ENCODE assay signal across 7 cellular contexts in the genomic region with DNA sequence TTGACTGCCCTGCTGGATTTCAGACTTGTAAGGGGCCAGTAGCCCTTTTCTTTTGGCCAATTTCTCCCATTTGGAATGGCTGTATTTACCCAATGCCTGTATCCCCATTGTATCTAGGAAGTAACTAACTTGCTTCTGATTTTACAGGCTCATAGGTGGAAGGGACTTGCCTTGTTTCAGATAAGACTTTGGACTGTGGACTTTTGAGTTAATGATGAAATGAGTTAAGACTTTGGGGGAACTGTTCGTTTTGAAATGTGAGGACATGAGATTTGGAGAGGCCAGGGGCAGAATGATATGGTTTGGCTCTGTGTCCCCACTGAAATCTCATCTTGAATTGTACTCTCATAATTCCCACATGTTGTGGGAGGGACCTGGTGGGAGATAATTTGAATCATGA. TPM values are rescaled to one million over a fixed set of nuclear protein-coding genes. Genes with fewer than 3 reads are reported as not detected.
A peak's percentile ranks its signal among the peaks of the same experiment; 100 is the strongest.
DNase-seq lines count a peak whose midpoint lies in the region; TF ChIP-seq lines count a peak whose summit lies in the region.
"Not testable (repeated sequence)": the region's sequence is repeated elsewhere in the genome, so short reads cannot be mapped to it uniquely, and the experiment has no call there.
"Had no signal": no experiment of that assay in that cellular context is flagged by ENCODE, and none has a peak within 500 bp of the region (broad histone marks: within the 10 kb centered on the region; RNA-seq: fewer than 3 reads in every experiment).

No MANE protein-coding gene starts in this region.

- H3K9ac ChIP-seq in liver (ENCODE audit: low read depth in 1 of 2, low read length in 2 of 2) = not testable (repeated sequence)

- peak overlapping the region; percentile 75 for H3K27ac ChIP-seq in hepatocyte
- not testable (repeated sequence) for H3K27ac ChIP-seq in liver (ENCODE audit: low read depth in 1 of 2, low read length in 2 of 2)
- H3K27ac ChIP-seq in neutrophil = peak overlapping the region; percentile 65

- not testable (repeated sequence) for H3K4me3 ChIP-seq in Caco-2 (ENCODE audit: low read depth, low read length); hepatocyte; liver (ENCODE audit: low read depth in 1 of 3, low read length in 3 of 3); neutrophil (ENCODE audit: low read depth in 1 of 2, low read length in 1 of 2)

- not testable (repeated sequence) for DNase-seq in Caco-2; hepatocyte (ENCODE audit: low spot score)

- H2AFZ ChIP-seq in hepatocyte = not testable (repeated sequence)

- not testable (repeated sequence) for H3K27me3 Mint-ChIP-seq in Caco-2 (ENCODE audit: insufficient read depth, unreplicated experiment)

- H3K9me3 ChIP-seq in Caco-2; hepatocyte (ENCODE audit: low read depth); liver (ENCODE audit: control insufficient read depth in 4 of 4, low read length in 3 of 4); neutrophil: not testable (repeated sequence)

- peak overlapping the region; percentile 63 for H3K27ac Mint-ChIP-seq in Caco-2 (ENCODE audit: unreplicated experiment)

- not testable (repeated sequence) for TF ChIP-seq RAD21 in liver (IDR thresholded peaks at IDR 0.05)

- peaks cover 34% of the 10 kb centered on the region for H3K9me3 Mint-ChIP-seq in Caco-2 (ENCODE audit: unreplicated experiment)

- H3K4me3 Mint-ChIP-seq in Caco-2 (ENCODE audit: unreplicated experiment) = not testable (repeated sequence)

- BruUV-seq in Caco-2 (replicated peaks; lab: Mats Ljungman, UMichigan) = not testable (repeated sequence)

- not testable (repeated sequence) for H3K79me2 ChIP-seq in hepatocyte

- H3K27me3 ChIP-seq in Caco-2 (replicated peaks; ENCODE audit: control insufficient read depth, insufficient read depth, low read length); hepatocyte; liver (ENCODE audit: control insufficient read depth in 4 of 4, insufficient read depth in 4 of 4, low read length in 3 of 4); neutrophil: not testable (repeated sequence)

- H3K4me2 ChIP-seq in hepatocyte = not testable (repeated sequence)

- CTCF ChIA-PET in Caco-2 (lab: Charles Lee) = not testable (repeated sequence)

- not testable (repeated sequence) for TF ChIP-seq CTCF in Caco-2 (IDR thresholded peaks at IDR 0.05; ENCODE audit: insufficient read depth in 1 of 2, low read depth in 1 of 2, low read length in 1 of 2, severe bottlenecking in 1 of 2, unreplicated experiment in 1 of 2); hepatocyte (IDR thresholded peaks at IDR 0.05; ENCODE audit: poor library complexity); liver (IDR thresholded peaks at IDR 0.05; ENCODE audit: low read depth, low read length, missing input control); neutrophil (IDR thresholded peaks at IDR 0.05)

- not testable (repeated sequence) for H4K20me1 ChIP-seq in hepatocyte (ENCODE audit: insufficient read depth, poor library complexity, severe bottlenecking)

- 43% methylated on average over 1 of the region's 1 CpG for WGBS in hepatocyte (ENCODE audit: low lambda C conversion rate, missing lambda C conversion rate)
- 23% methylated on average over 1 of the region's 1 CpG for WGBS in liver

- H3K4me1 Mint-ChIP-seq in Caco-2 (ENCODE audit: low read depth, unreplicated experiment) = not testable (repeated sequence)

- POLR2A ChIA-PET in Caco-2 (lab: Charles Lee) = not testable (repeated sequence)

- not testable (repeated sequence) for H3K9me2 ChIP-seq in hepatocyte (replicated peaks; ENCODE audit: insufficient read depth)

- intact Hi-C loops in Caco-2 (cut with micrococcal nuclease; ENCODE audit: unreplicated experiment) = not testable (repeated sequence)

- H3K36me3 ChIP-seq in Caco-2 (ENCODE audit: control insufficient read depth, insufficient read depth, low read length); hepatocyte (replicated peaks; ENCODE audit: insufficient read depth, low read depth); liver (ENCODE audit: control insufficient read depth in 4 of 4, insufficient read depth in 3 of 4, low read depth in 1 of 4, low read length in 3 of 4); neutrophil: not testable (repeated sequence)

- H3K4me1 ChIP-seq in Caco-2 (peaks cover 16% of the 10 kb centered on the region), hepatocyte (ENCODE audit: insufficient read depth) (peaks cover 14% of the 10 kb centered on the region), neutrophil (ENCODE audit: control insufficient read depth in 1 of 2, insufficient read depth in 1 of 2, low read depth in 1 of 2, low read length in 1 of 2) (peaks cover 12 to 39% of the 10 kb centered on the region in 2 experiments)
- H3K4me1 ChIP-seq in liver (ENCODE audit: control insufficient read depth in 4 of 4, insufficient read depth in 4 of 4, low read length in 3 of 4) = not testable (repeated sequence)

- not testable (repeated sequence) for H3K36me3 Mint-ChIP-seq in Caco-2 (ENCODE audit: insufficient read depth, unreplicated experiment)

TF ChIP-seq in liver, 16 proteins besides CTCF, POLR2A, EP300 and RAD21:
- TF ChIP-seq HNF4A (conservative IDR thresholded peaks at IDR 0.05) = peak; percentile 54 to 62

RNA-seq across cellular contexts. Expression of a gene that starts 17.6 kb away (rescaled TPM):
- total RNA-seq in Caco-2 (2022) (7.8 and 11.0 TPM in 2 replicates), hepatocyte (6.6 and 10.6 TPM in 2 replicates), liver (10 to 100 TPM in 1 of 2 donors, 1 to 10 TPM in 1; 6.8 to 15.6 TPM)
- polyA plus RNA-seq in hepatocyte (1.7 and 1.8 TPM in 2 replicates), liver (1 to 10 TPM; 2.9 to 5.6 TPM)
- total RNA-seq: A172, Daoy had no signal
- polyA plus RNA-seq: BJ had no signal
